15 cellular contexts compared by ENCODE assay signal in genomic region chr16:11909653-11910551, GRCh38. TPM values are rescaled to one million over a fixed set of nuclear protein-coding genes. Genes with fewer than 3 reads are reported as not detected.
DNase-seq lines count a peak whose midpoint lies in the region; ATAC-seq and TF ChIP-seq lines count a peak whose summit lies in the region.
"Had no signal": no experiment of that assay in that cellular context is flagged by ENCODE, and none has a peak within 500 bp of the region (broad histone marks: within the 10 kb centered on the region; RNA-seq: fewer than 3 reads in every experiment).

No MANE protein-coding gene starts in this region.

- intact Hi-C loops in heart left ventricle (cut with DNase I): loop anchor here in 3 of 10 donors (5.0 to 10.0 kb wide), 2 partner anchors 55 to 58 kb away; partner anchors contain the start of gene RSL1D1 (in 3 of the 3)
- intact Hi-C loops in cardiac septum (cut with DNase I): loop anchor here (10.0 kb wide), 1 partner anchor 895 kb away; the partner anchor contains the start of gene CPPED1
- intact Hi-C loops in uterus (cut with DNase I; ENCODE audit: low total_unique reads): no loop called here

- H3K36me3 Mint-ChIP-seq in T-helper 17 cell (ENCODE audit: low read depth): no peaks in the 10 kb centered on the region
- H3K36me3 Mint-ChIP-seq in glutamatergic neuron (ENCODE audit: unreplicated experiment): no peaks in the 10 kb centered on the region

- H3K4me1 Mint-ChIP-seq in T-helper 17 cell (peaks cover 47% of the 10 kb centered on the region), glutamatergic neuron (ENCODE audit: low read depth, unreplicated experiment) (peaks cover 27% of the 10 kb centered on the region)

- H3K4me3 Mint-ChIP-seq in T-helper 17 cell (peak overlapping the region; percentile 31), glutamatergic neuron (ENCODE audit: unreplicated experiment) (peak overlapping the region; percentile 32)
- H3K4me3 Mint-ChIP-seq: memory B cell had no signal

- H3K36me3 ChIP-seq in heart left ventricle (peaks cover 0 to 16% (median 0%) of the 10 kb centered on the region in 9 donors), uterus (no peaks in the 10 kb centered on the region)
- H3K36me3 ChIP-seq: colonic mucosa had no signal

- H3K27ac Mint-ChIP-seq in T-helper 17 cell: peak overlapping the region; percentile 45
- H3K27ac Mint-ChIP-seq in glutamatergic neuron (ENCODE audit: unreplicated experiment): no peak overlapping the region
- H3K27ac Mint-ChIP-seq: memory B cell had no signal

- H3K27ac ChIP-seq in heart left ventricle (peak overlapping the region in 1 of 12 donors; percentile 76), uterus (peak overlapping the region; percentile 28 to 51)
- H3K27ac ChIP-seq: colonic mucosa had no signal

- ATAC-seq in heart left ventricle: peak in 3 of 4 donors; percentile 32 to 51 (median 32)
- no peak for ATAC-seq in T-helper 17 cell

- TF ChIP-seq POLR2A in heart left ventricle (IDR thresholded peaks at IDR 0.05): no peak
- TF ChIP-seq POLR2A in uterus (IDR thresholded peaks at IDR 0.05): no peak

- no peaks in the 10 kb centered on the region for H3K9me3 ChIP-seq in heart left ventricle
- no peaks in the 10 kb centered on the region for H3K9me3 ChIP-seq in T-helper 17 cell (ENCODE audit: control insufficient read depth, low read length, poor library complexity, severe bottlenecking)
- no peaks in the 10 kb centered on the region for H3K9me3 ChIP-seq in uterus
- H3K9me3 ChIP-seq: colonic mucosa had no signal

- H3K27me3 ChIP-seq in heart left ventricle (no peaks in the 10 kb centered on the region), uterus (no peaks in the 10 kb centered on the region)
- H3K27me3 ChIP-seq: colonic mucosa had no signal

- WGBS in heart left ventricle, 4 donors: 71 to 84% (median 75%) methylated on average over 18 of the region's 18 CpGs

- H3K4me1 ChIP-seq in heart left ventricle: peaks cover 4 to 62% (median 43%) of the 10 kb centered on the region in 12 donors
- peaks cover 12 to 19% of the 10 kb centered on the region in 2 donors for H3K4me1 ChIP-seq in uterus

- TF ChIP-seq CTCF in heart left ventricle (IDR thresholded peaks at IDR 0.05): no peak
- TF ChIP-seq CTCF in glutamatergic neuron (IDR thresholded peaks at IDR 0.05; ENCODE audit: partially characterized antibody, unreplicated experiment): no peak
- no peak for TF ChIP-seq CTCF in uterus (IDR thresholded peaks at IDR 0.05)
- TF ChIP-seq CTCF in GM10266 (IDR thresholded peaks at IDR 0.05; ENCODE audit: control insufficient read depth, insufficient read depth, low read depth, missing control alignments): no peak

- DNase-seq in heart left ventricle (no peak), cardiac septum (ENCODE audit: low spot score) (no peak), T-helper 17 cell (no peak), glutamatergic neuron (no peak), uterus (peak in 1 of 2 donors; percentile 18), GM10266 (ENCODE audit: extremely low spot score) (no peak), amniotic stem cell (lab: John Stamatoyannopoulos, UW) (no peak)
- no peak for DNase-seq in NK-92 treated with Interleukin-12 subunit alpha and Interleukin-12 subunit beta, amount 100 ng/mL, for 24 hours (lab: John Stamatoyannopoulos, UW)
- DNase-seq: colonic mucosa; head of caudate nucleus; NCI-H2029 treated with DMSO at 0.1 percent for 48 hours; RPMI8226; stimulated activated naive CD4-positive, alpha-beta T cell treated with Interleukin-2 at 50 U/mL for 16 hours had no signal

- H3K4me3 ChIP-seq in heart left ventricle (no peak overlapping the region), uterus (no peak overlapping the region)
- H3K4me3 ChIP-seq: colonic mucosa had no signal

- H3K9me3 Mint-ChIP-seq in glutamatergic neuron (ENCODE audit: unreplicated experiment): peaks cover 6% of the 10 kb centered on the region
- H3K9me3 Mint-ChIP-seq: memory B cell had no signal

- H3K27me3 Mint-ChIP-seq in T-helper 17 cell: no peaks in the 10 kb centered on the region
- peaks cover 3% of the 10 kb centered on the region for H3K27me3 Mint-ChIP-seq in glutamatergic neuron (ENCODE audit: unreplicated experiment)
- H3K27me3 Mint-ChIP-seq: memory B cell had no signal

RNA-seq across cellular contexts. Expression of gene GSPT1, which starts 5.9 kb away (rescaled TPM):
- total RNA-seq in heart left ventricle (100 to 1,000 TPM in 2 of 9 donors, 10 to 100 TPM in 7; 58.2 to 131 (median 91.1) TPM), cardiac septum (86.6 TPM), T-helper 17 cell (100 to 1,000 TPM; 161 to 203 TPM), glutamatergic neuron (ENCODE audit: unreplicated experiment) (117 TPM), uterus (10 to 100 TPM; 33.2 to 73.7 (median 64.7) TPM)
- polyA plus RNA-seq in heart left ventricle: 100 to 1,000 TPM in 1 of 2 donors, 10 to 100 TPM in 1; 16.3 to 107 TPM

RNA-seq across cellular contexts. Expression of gene NPIPB2, which starts 31.9 kb away (rescaled TPM):
- total RNA-seq in heart left ventricle (1 to 10 TPM; 1.1 to 6.1 (median 2.5) TPM), cardiac septum (1.9 TPM), T-helper 17 cell (10 to 100 TPM; 13.6 to 19.1 TPM), glutamatergic neuron (ENCODE audit: unreplicated experiment) (14.4 TPM), uterus (10 to 100 TPM in 1 of 4 donors, 1 to 10 TPM in 3; 1.8 to 24.6 (median 3.4) TPM)
- 1 to 10 TPM; 4.0 to 8.4 TPM for polyA plus RNA-seq in heart left ventricle

RNA-seq across cellular contexts. Expression of gene TNFRSF17, which starts 55.1 kb away (rescaled TPM):
- total RNA-seq in heart left ventricle (under 1 TPM in 1 of 9 donors, not detected in 8; 0.99 TPM), cardiac septum (not detected), T-helper 17 cell (under 1 TPM in 1 of 2 donors, not detected in 1; 0.45 TPM), glutamatergic neuron (ENCODE audit: unreplicated experiment) (not detected), uterus (under 1 TPM in 1 of 4 donors, not detected in 3; 0.73 TPM)
- not detected for polyA plus RNA-seq in heart left ventricle
- total RNA-seq: HT1080 had no signal

RNA-seq across cellular contexts. Expression of gene RSL1D1, which starts 58.6 kb away (rescaled TPM):
- 100 to 1,000 TPM in 3 of 9 donors, 10 to 100 TPM in 6; 81.4 to 125 (median 92.3) TPM for total RNA-seq in heart left ventricle
- polyA plus RNA-seq in heart left ventricle: 10 to 100 TPM; 38.3 to 88.1 TPM
- 77.9 TPM for total RNA-seq in cardiac septum
- 100 to 1,000 TPM; 159 to 186 TPM for total RNA-seq in T-helper 17 cell
- total RNA-seq in glutamatergic neuron (ENCODE audit: unreplicated experiment): 71.2 TPM
- 100 to 1,000 TPM in 3 of 4 donors, 10 to 100 TPM in 1; 97.9 to 484 (median 164) TPM for total RNA-seq in uterus
